In the genomic region with DNA sequence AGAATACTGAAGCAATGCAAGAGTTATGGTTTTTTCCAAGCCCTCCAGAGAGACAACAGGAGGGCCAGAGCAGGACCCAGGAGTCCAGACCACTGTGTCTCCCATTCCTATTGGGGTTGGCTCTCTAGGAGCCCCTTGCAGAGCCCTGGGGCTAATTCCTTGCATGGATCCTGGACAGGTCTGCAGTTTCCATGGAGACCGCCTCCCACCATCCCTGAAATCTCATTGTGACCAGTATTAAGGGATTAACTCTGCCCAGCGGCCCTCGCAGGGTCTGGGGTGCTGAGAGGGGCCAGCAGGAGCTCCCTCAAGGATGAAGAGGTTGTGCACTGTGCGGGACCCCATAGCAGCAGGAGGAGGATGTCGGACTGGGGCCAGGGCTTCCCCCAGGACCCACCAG, we compare ENCODE assay signal across 2 cellular contexts.
TF ChIP-seq lines count a peak whose summit lies in the region.

No MANE protein-coding gene starts in this region.

TF ChIP-seq in K562, 482 proteins besides CTCF, POLR2A, EP300 and RAD21:
- TF ChIP-seq TAF1 (IDR thresholded peaks at IDR 0.05; ENCODE audit: control insufficient read depth, extremely low read depth, insufficient read depth, low read length, severe bottlenecking) = no peak
- no peak for TF ChIP-seq ZNF79 (CRISPR knock-in tag; IDR thresholded peaks at IDR 0.05; ENCODE audit: low read depth)
- no peak for TF ChIP-seq ZNF146 (CRISPR knock-in tag; IDR thresholded peaks at IDR 0.05; ENCODE audit: unreplicated experiment)
- 0 out of 2 replicates have a peak, but pooled peaks have one; percentile 23 for TF ChIP-seq RFX1 (IDR thresholded peaks at IDR 0.05)
- TF ChIP-seq GABPA (tag; conservative IDR thresholded peaks at IDR 0.05; ENCODE audit: low read depth) = no peak

TF ChIP-seq in liver, 16 proteins besides CTCF, POLR2A, EP300 and RAD21:
- TF ChIP-seq, protein P1, sequence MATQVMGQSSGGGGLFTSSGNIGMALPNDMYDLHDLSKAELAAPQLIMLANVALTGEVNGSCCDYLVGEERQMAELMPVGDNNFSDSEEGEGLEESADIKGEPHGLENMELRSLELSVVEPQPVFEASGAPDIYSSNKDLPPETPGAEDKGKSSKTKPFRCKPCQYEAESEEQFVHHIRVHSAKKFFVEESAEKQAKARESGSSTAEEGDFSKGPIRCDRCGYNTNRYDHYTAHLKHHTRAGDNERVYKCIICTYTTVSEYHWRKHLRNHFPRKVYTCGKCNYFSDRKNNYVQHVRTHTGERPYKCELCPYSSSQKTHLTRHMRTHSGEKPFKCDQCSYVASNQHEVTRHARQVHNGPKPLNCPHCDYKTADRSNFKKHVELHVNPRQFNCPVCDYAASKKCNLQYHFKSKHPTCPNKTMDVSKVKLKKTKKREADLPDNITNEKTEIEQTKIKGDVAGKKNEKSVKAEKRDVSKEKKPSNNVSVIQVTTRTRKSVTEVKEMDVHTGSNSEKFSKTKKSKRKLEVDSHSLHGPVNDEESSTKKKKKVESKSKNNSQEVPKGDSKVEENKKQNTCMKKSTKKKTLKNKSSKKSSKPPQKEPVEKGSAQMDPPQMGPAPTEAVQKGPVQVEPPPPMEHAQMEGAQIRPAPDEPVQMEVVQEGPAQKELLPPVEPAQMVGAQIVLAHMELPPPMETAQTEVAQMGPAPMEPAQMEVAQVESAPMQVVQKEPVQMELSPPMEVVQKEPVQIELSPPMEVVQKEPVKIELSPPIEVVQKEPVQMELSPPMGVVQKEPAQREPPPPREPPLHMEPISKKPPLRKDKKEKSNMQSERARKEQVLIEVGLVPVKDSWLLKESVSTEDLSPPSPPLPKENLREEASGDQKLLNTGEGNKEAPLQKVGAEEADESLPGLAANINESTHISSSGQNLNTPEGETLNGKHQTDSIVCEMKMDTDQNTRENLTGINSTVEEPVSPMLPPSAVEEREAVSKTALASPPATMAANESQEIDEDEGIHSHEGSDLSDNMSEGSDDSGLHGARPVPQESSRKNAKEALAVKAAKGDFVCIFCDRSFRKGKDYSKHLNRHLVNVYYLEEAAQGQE (IDR thresholded peaks at IDR 0.05) = no peak
- TF ChIP-seq EGR1 (IDR thresholded peaks at IDR 0.05; ENCODE audit: low read depth in 2 of 2) (no peak), HNF4A (conservative IDR thresholded peaks at IDR 0.05) (no peak), RXRA (IDR thresholded peaks at IDR 0.05) (no peak), HNF4G (IDR thresholded peaks at IDR 0.05) (no peak), SP1 (IDR thresholded peaks at IDR 0.05) (no peak), NR2F2 (IDR thresholded peaks at IDR 0.05) (no peak), GABPA (IDR thresholded peaks at IDR 0.05 in 1 of 2, conservative IDR thresholded peaks at IDR 0.05 in 1 of 2) (no peak)
- TF ChIP-seq, protein P2, sequence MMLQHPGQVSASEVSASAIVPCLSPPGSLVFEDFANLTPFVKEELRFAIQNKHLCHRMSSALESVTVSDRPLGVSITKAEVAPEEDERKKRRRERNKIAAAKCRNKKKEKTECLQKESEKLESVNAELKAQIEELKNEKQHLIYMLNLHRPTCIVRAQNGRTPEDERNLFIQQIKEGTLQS (IDR thresholded peaks at IDR 0.05) = no peak
- TF ChIP-seq, protein P3, sequence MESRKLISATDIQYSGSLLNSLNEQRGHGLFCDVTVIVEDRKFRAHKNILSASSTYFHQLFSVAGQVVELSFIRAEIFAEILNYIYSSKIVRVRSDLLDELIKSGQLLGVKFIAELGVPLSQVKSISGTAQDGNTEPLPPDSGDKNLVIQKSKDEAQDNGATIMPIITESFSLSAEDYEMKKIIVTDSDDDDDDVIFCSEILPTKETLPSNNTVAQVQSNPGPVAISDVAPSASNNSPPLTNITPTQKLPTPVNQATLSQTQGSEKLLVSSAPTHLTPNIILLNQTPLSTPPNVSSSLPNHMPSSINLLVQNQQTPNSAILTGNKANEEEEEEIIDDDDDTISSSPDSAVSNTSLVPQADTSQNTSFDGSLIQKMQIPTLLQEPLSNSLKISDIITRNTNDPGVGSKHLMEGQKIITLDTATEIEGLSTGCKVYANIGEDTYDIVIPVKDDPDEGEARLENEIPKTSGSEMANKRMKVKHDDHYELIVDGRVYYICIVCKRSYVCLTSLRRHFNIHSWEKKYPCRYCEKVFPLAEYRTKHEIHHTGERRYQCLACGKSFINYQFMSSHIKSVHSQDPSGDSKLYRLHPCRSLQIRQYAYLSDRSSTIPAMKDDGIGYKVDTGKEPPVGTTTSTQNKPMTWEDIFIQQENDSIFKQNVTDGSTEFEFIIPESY (IDR thresholded peaks at IDR 0.05) = no peak
- TF ChIP-seq, protein P4, sequence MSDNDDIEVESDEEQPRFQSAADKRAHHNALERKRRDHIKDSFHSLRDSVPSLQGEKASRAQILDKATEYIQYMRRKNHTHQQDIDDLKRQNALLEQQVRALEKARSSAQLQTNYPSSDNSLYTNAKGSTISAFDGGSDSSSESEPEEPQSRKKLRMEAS (IDR thresholded peaks at IDR 0.05) = no peak
